In the genomic region with DNA sequence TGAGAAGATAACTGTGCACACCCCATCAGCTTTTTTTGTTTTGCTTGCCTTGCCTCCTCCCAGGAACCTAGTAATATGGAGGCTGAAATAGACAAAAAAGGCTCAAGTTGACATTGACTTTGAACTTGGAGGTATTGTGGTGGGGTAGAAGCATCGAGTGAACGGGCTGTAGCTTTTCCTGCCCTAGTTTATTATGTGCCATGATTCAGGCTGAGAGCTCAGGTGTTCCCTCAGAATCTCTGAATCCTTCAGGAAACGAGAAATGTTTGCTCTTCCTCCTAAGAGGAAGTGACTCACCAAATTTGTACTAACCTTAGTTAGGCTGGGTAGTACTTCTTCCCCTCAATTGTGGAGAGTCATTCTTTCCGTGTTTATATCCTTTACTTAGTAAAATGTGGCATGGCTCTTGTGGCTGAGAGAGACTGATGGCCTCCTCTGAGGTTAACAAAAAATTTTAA, we compare ENCODE assay signal across 8 cellular contexts.
DNase-seq lines count a peak whose midpoint lies in the region; ATAC-seq and TF ChIP-seq lines count a peak whose summit lies in the region.

No MANE protein-coding gene starts in this region.

- H3K4me3 Mint-ChIP-seq in activated naive CD8-positive, alpha-beta T cell treated with anti-CD3 and anti-CD28 coated beads, Interleukin-2, amount 50 U/mL, for 24 hours: peak overlapping the region; percentile 27
- H3K4me3 Mint-ChIP-seq in activated naive CD8-positive, alpha-beta T cell treated with anti-CD3 and anti-CD28 coated beads for 36 hours: no peak overlapping the region

- peaks cover 30% of the 10 kb centered on the region for H3K27me3 Mint-ChIP-seq in activated naive CD8-positive, alpha-beta T cell treated with anti-CD3 and anti-CD28 coated beads, Interleukin-2, amount 50 U/mL, for 24 hours
- peaks cover 54% of the 10 kb centered on the region for H3K27me3 Mint-ChIP-seq in activated naive CD8-positive, alpha-beta T cell treated with anti-CD3 and anti-CD28 coated beads for 36 hours

- H3K4me1 ChIP-seq in stomach (peaks cover 8 to 17% (median 11%) of the 10 kb centered on the region in 4 donors), OCI-LY7 (ENCODE audit: insufficient read depth, low read length, poor library complexity, severe bottlenecking) (no peaks in the 10 kb centered on the region)

- H3K79me2 ChIP-seq in OCI-LY7 (ENCODE audit: insufficient read depth, low read depth, low read length): no peaks in the 10 kb centered on the region

- H3K27me3 ChIP-seq in stomach: no peaks in the 10 kb centered on the region

- no peak overlapping the region for H2AFZ ChIP-seq in OCI-LY7 (ENCODE audit: low read length)

- peak overlapping the region; percentile 68 for H3K27ac Mint-ChIP-seq in activated naive CD8-positive, alpha-beta T cell treated with anti-CD3 and anti-CD28 coated beads, Interleukin-2, amount 50 U/mL, for 24 hours
- H3K27ac Mint-ChIP-seq in activated naive CD8-positive, alpha-beta T cell treated with anti-CD3 and anti-CD28 coated beads for 36 hours: no peak overlapping the region

- H3K4me2 ChIP-seq in OCI-LY7 (ENCODE audit: low read length): no peak overlapping the region

- H4K20me1 ChIP-seq in OCI-LY7 (ENCODE audit: insufficient read depth, low read length): no peaks in the 10 kb centered on the region

- ATAC-seq in activated naive CD8-positive, alpha-beta T cell treated with anti-CD3 and anti-CD28 coated beads, Interleukin-2, amount 50 U/mL, for 24 hours: peak; percentile 98

- no peaks in the 10 kb centered on the region for H3K36me3 Mint-ChIP-seq in activated naive CD8-positive, alpha-beta T cell treated with anti-CD3 and anti-CD28 coated beads, Interleukin-2, amount 50 U/mL, for 24 hours (ENCODE audit: low read depth)
- no peaks in the 10 kb centered on the region for H3K36me3 Mint-ChIP-seq in activated naive CD8-positive, alpha-beta T cell treated with anti-CD3 and anti-CD28 coated beads for 36 hours

- H3K9me3 Mint-ChIP-seq in activated naive CD8-positive, alpha-beta T cell treated with anti-CD3 and anti-CD28 coated beads, Interleukin-2, amount 50 U/mL, for 24 hours: no peaks in the 10 kb centered on the region
- H3K9me3 Mint-ChIP-seq in activated naive CD8-positive, alpha-beta T cell treated with anti-CD3 and anti-CD28 coated beads for 36 hours: no peaks in the 10 kb centered on the region

- no peak for TF ChIP-seq POLR2A in stomach (IDR thresholded peaks at IDR 0.05)

- H3K9me3 ChIP-seq in stomach: no peaks in the 10 kb centered on the region
- no peaks in the 10 kb centered on the region for H3K9me3 ChIP-seq in OCI-LY7 (ENCODE audit: low read length)

- WGBS in stomach, 5 donors: 33 to 65% (median 40%) methylated on average over 4 of the region's 4 CpGs

- H3K27ac ChIP-seq in stomach (peak overlapping the region; percentile 9 to 76 (median 56)), OCI-LY7 (ENCODE audit: low read depth, low read length, poor library complexity, severe bottlenecking) (no peak overlapping the region)

- POLR2A ChIA-PET in OCI-LY7 (lab: Charles Lee): no interaction called here

- no peak for TF ChIP-seq EP300 in stomach (IDR thresholded peaks at IDR 0.05)

- TF ChIP-seq CTCF in fibroblast of villous mesenchyme (IDR thresholded peaks at IDR 0.05; ENCODE audit: insufficient read depth, low read depth, low read length) (no peak), stomach (IDR thresholded peaks at IDR 0.05) (no peak), OCI-LY7 (conservative IDR thresholded peaks at IDR 0.05; ENCODE audit: low read length) (no peak)

- H3K9me2 ChIP-seq in OCI-LY7 (ENCODE audit: insufficient read depth, low read length): no peaks in the 10 kb centered on the region

- peaks cover 16% of the 10 kb centered on the region for H3K4me1 Mint-ChIP-seq in activated naive CD8-positive, alpha-beta T cell treated with anti-CD3 and anti-CD28 coated beads, Interleukin-2, amount 50 U/mL, for 24 hours
- peaks cover 5% of the 10 kb centered on the region for H3K4me1 Mint-ChIP-seq in activated naive CD8-positive, alpha-beta T cell treated with anti-CD3 and anti-CD28 coated beads for 36 hours

- DNase-seq in activated naive CD8-positive, alpha-beta T cell treated with anti-CD3 and anti-CD28 coated beads, Interleukin-2, amount 50 U/mL, for 24 hours: no peak
- no peak for DNase-seq in activated naive CD8-positive, alpha-beta T cell treated with anti-CD3 and anti-CD28 coated beads for 36 hours
- DNase-seq in SIG-M5 treated with dmso at 0.1 percent for 504 hours (lab: John Stamatoyannopoulos, UW; ENCODE audit: unreplicated experiment) (peak; percentile 56), fibroblast of villous mesenchyme (ENCODE audit: low read depth) (peak; percentile 71), stomach (no peak), NCI-H524 (lab: John Stamatoyannopoulos, UW) (no peak), OCI-LY7 (ENCODE audit: low spot score) (no peak), NCI-H345 (lab: John Stamatoyannopoulos, UW) (no peak)

- CTCF ChIA-PET in OCI-LY7 (lab: Charles Lee; ENCODE audit: unreplicated experiment): no interaction called here

- intact Hi-C loops in stomach (cut with DNase I; ENCODE audit: low total_unique reads): no loop called here
- intact Hi-C loops in OCI-LY7 (cut with micrococcal nuclease; ENCODE audit: unreplicated experiment): no loop called here

- BruUV-seq in OCI-LY7 (replicated peaks; lab: Mats Ljungman, UMichigan): no TSS peak

- H3K4me3 ChIP-seq in fibroblast of villous mesenchyme (ENCODE audit: low read depth, low read length): no peak overlapping the region
- H3K4me3 ChIP-seq in stomach: no peak overlapping the region
- no peak overlapping the region for H3K4me3 ChIP-seq in OCI-LY7 (ENCODE audit: low read depth, low read length, poor library complexity, severe bottlenecking)

- H3K36me3 ChIP-seq in stomach (no peaks in the 10 kb centered on the region), OCI-LY7 (ENCODE audit: insufficient read depth, low read length) (no peaks in the 10 kb centered on the region)

Comparison
In these comparisons a context has a peak if more than half of its experiments do, and no peak if none do; other contexts are left out.
1. DNase-seq: peak in SIG-M5 treated with dmso at 0.1 percent for 504 hours (single experiment) and fibroblast of villous mesenchyme (single experiment); none in activated naive CD8-positive, alpha-beta T cell treated with anti-CD3 and anti-CD28 coated beads, Interleukin-2, amount 50 U/mL, for 24 hours (single experiment), activated naive CD8-positive, alpha-beta T cell treated with anti-CD3 and anti-CD28 coated beads for 36 hours (single experiment), stomach (single experiment), NCI-H524 (0 of 2), OCI-LY7 (single experiment) and NCI-H345 (single experiment).